In the genomic region with DNA sequence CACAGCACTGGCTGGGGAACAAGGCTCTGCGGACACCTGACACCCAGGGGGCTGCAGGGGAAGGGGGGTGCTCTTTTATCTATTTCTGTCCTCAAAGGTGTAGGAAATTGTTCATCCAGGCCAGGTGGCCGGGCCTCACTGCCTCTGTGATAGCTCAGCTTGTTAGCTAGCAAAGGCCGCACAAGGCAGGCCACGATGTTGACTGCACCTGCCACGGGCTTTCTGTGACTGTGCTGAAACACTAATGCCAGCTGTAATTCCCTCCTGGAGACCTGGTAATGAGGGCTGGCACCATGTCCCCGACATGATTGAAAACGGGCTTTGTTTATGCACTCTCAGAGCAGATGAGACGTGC, we compare ENCODE assay signal across 20 cellular contexts.
"Had no signal": no experiment of that assay in that cellular context is flagged by ENCODE, and none has a peak within 500 bp of the region (broad histone marks: within the 10 kb centered on the region; RNA-seq: fewer than 3 reads in every experiment).

No MANE protein-coding gene starts in this region.

- H3K36me3 ChIP-seq: stomach, upper lobe of left lung, WERI-Rb-1 had no signal

- DNase-seq: activated CD4-positive, alpha-beta T cell treated with anti-CD3 and anti-CD28 coated beads for 1 hour; activated CD4-positive, alpha-beta T cell treated with anti-CD3 and anti-CD28 coated beads, Interleukin-2, amount 50 U/mL, for 4 hours; amniotic stem cell; caudate nucleus; endodermal cell; foreskin fibroblast; hypothalamus; midbrain; nephron progenitor cell; nucleus accumbens; stimulated activated CD4-positive, alpha-beta T cell treated with anti-CD3 and anti-CD28 coated beads, Interleukin-15, amount 100 ng/mL, for 24 hours; stimulated activated CD4-positive, alpha-beta T cell treated with anti-CD3 and anti-CD28 coated beads, Interleukin-2, amount 100 ng/mL, for 48 hours; stomach; T-helper 2 cell; testis; upper lobe of left lung; WERI-Rb-1 had no signal

- H3K4me1 ChIP-seq: testis had no signal

- H3K27ac ChIP-seq: dorsolateral prefrontal cortex, epithelial cell of prostate, stomach, testis, upper lobe of left lung, WERI-Rb-1 had no signal

- H3K4me3 ChIP-seq: dorsolateral prefrontal cortex, lung, stomach, testis, upper lobe of left lung had no signal

- H3K27me3 ChIP-seq: testis, upper lobe of left lung had no signal

- H3K9me3 ChIP-seq: stomach, testis, upper lobe of left lung had no signal
